17 cellular contexts compared by ENCODE assay signal in genomic region chr4:124097447-124097846, GRCh38.
"Had no signal": no experiment of that assay in that cellular context is flagged by ENCODE, and none has a peak within 500 bp of the region (broad histone marks: within the 10 kb centered on the region; RNA-seq: fewer than 3 reads in every experiment).

No MANE protein-coding gene starts in this region.

- H3K27ac ChIP-seq: ascending aorta, breast epithelium, esophagus muscularis mucosa, hepatocyte, neutrophil, parathyroid adenoma, spleen, testis, upper lobe of left lung had no signal

- H3K4me1 ChIP-seq: ascending aorta, breast epithelium, parathyroid adenoma, spleen, testis, upper lobe of left lung had no signal

- H2AFZ ChIP-seq: hepatocyte, parathyroid adenoma had no signal

- H3K79me2 ChIP-seq: hepatocyte, parathyroid adenoma had no signal

- DNase-seq: activated CD4-positive, alpha-beta T cell treated with anti-CD3 and anti-CD28 coated beads, Interleukin-2, amount 10 ng/mL, durations not matched to agents 7 days and 5 days; activated CD8-positive, alpha-beta memory T cell treated with anti-CD3 and anti-CD28 coated beads for 24 hours; activated gamma-delta T cell treated with Interleukin-2 at 50 U/mL for 16 hours; islet precursor cell; mucosa of descending colon; naive thymus-derived CD8-positive, alpha-beta T cell; spleen; stimulated activated naive CD8-positive, alpha-beta T cell treated with anti-CD3 and anti-CD28 coated beads, Interleukin-15, amount 100 ng/mL, for 72 hours; testis; upper lobe of left lung had no signal

- ATAC-seq: left lobe of liver; mucosa of descending colon; naive thymus-derived CD8-positive, alpha-beta T cell; stimulated activated naive CD8-positive, alpha-beta T cell treated with anti-CD3 and anti-CD28 coated beads, Interleukin-15, amount 100 ng/mL, for 72 hours had no signal

- H3K9ac ChIP-seq: parathyroid adenoma had no signal

- H3K36me3 ChIP-seq: ascending aorta, breast epithelium, esophagus muscularis mucosa, neutrophil, spleen, upper lobe of left lung had no signal

- H3K4me2 ChIP-seq: hepatocyte had no signal

- H3K27me3 ChIP-seq: ascending aorta, breast epithelium, esophagus muscularis mucosa, hepatocyte, neutrophil, spleen, testis, upper lobe of left lung had no signal

- H3K4me3 ChIP-seq: ascending aorta, breast epithelium, esophagus muscularis mucosa, hepatocyte, mucosa of descending colon, spleen, testis, upper lobe of left lung had no signal

- H3K9me3 ChIP-seq: ascending aorta, breast epithelium, esophagus muscularis mucosa, mucosa of descending colon, neutrophil, testis, upper lobe of left lung had no signal
